Comparison of ENCODE assay signal across 16 cellular contexts in the genomic region with DNA sequence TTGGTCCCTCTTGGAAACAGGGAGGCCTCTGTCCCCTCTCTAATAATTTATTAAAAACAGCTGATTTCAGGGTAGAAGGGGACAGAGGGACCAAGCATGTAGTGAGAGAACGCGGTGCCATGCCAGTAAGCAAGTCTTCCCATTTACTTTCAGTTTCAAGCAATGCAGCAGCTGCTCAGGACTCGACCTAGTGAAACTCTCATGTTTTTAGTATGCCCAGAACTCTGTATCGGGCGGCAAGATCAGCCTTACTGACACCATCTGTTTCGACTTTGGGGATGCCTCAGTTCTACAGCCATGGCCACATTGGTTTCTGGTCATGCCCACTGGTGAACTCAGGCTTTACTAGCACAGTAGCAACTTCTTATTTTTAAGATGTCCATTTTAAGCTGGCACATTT. TPM values are rescaled to one million over a fixed set of nuclear protein-coding genes. Genes with fewer than 3 reads are reported as not detected.
DNase-seq lines count a peak whose midpoint lies in the region; ATAC-seq, FAIRE-seq and TF ChIP-seq lines count a peak whose summit lies in the region.
"Had no signal": no experiment of that assay in that cellular context is flagged by ENCODE, and none has a peak within 500 bp of the region (broad histone marks: within the 10 kb centered on the region; RNA-seq: fewer than 3 reads in every experiment).

No MANE protein-coding gene starts in this region.

- POLR2A ChIA-PET in GM12878 (lab: Charles Lee) = no interaction called here

- H3K27me3 ChIP-seq in GM12878 (replicated peaks in 1 of 2; ENCODE audit: control insufficient read depth in 2 of 2, insufficient read depth in 2 of 2, low read length in 1 of 2) (no peaks in the 10 kb centered on the region), small intestine (ENCODE audit: control insufficient read depth in 2 of 2, insufficient read depth in 2 of 2, low read length in 2 of 2) (no peaks in the 10 kb centered on the region)

- no peaks in the 10 kb centered on the region for H4K20me1 ChIP-seq in GM12878 (ENCODE audit: control insufficient read depth, insufficient read depth)
- H4K20me1 ChIP-seq: BLaER1 had no signal

- no peak for TF ChIP-seq EP300 in GM12878 (IDR thresholded peaks at IDR 0.05; ENCODE audit: borderline replicate concordance in 1 of 2, control insufficient read depth in 1 of 2, low read depth in 2 of 2, low read length in 2 of 2)

- no peak for FAIRE-seq in GM12878 (lab: Jason Lieb, UNC)
- no peak for FAIRE-seq in small intestine (lab: Jason Lieb, UNC)
- FAIRE-seq: RCC 7860 had no signal

- DNase-seq in GM12878 (ENCODE audit: low read depth, low spot score) (peak; percentile 9), small intestine (peak; percentile 29), T-helper 9 cell (no peak), NCI-H1694 treated with DMSO at 0.1 percent for 48 hours (lab: John Stamatoyannopoulos, UW) (no peak)
- no peak for DNase-seq in stimulated activated naive B cell treated with anti-CD40 and anti-IgM and Interleukin-4, amounts not matched to agents 10 μg/mL and 1 μg/mL and 100 μg/mL, for 72 hours
- DNase-seq: H7, NCI-H1092 treated with DMSO at 0.1 percent for 48 hours, NCI-H187, NCI-H446 treated with DMSO at 0.1 percent for 48 hours, NCI-H774, SHP77 treated with DMSO at 0.1 percent for 48 hours had no signal

- in situ Hi-C loops in GM12878 (cut with MboI) = no loop called here

- H3K9ac ChIP-seq in GM12878 (ENCODE audit: control insufficient read depth, insufficient read depth, low read length) = no peak overlapping the region
- H3K9ac ChIP-seq: BLaER1 had no signal

- TF ChIP-seq POLR2A in GM12878 (IDR thresholded peaks at IDR 0.05; ENCODE audit: low read depth, low read length) = no peak

- H3K9me3 ChIP-seq in GM12878 (replicated peaks; ENCODE audit: control insufficient read depth, insufficient read depth, low read length) = no peaks in the 10 kb centered on the region; the same call in 1 of the 3 replicates
- H3K9me3 ChIP-seq in small intestine (ENCODE audit: control insufficient read depth, low read depth) = no peaks in the 10 kb centered on the region

- H3K36me3 Mint-ChIP-seq in stimulated activated naive B cell treated with anti-CD40 and anti-IgM and Interleukin-4, amounts not matched to agents 10 μg/mL and 1 μg/mL and 100 μg/mL, for 72 hours = peaks cover 30 to 40% of the 10 kb centered on the region in 2 donors

- H2AFZ ChIP-seq in GM12878 (ENCODE audit: control insufficient read depth, low read depth, low read length) = no peak overlapping the region

- H3K27ac Mint-ChIP-seq in stimulated activated naive B cell treated with anti-CD40 and anti-IgM and Interleukin-4, amounts not matched to agents 10 μg/mL and 1 μg/mL and 100 μg/mL, for 72 hours = no peak overlapping the region
- H3K27ac Mint-ChIP-seq: T-helper 1 cell treated with Interleukin-12 subunit alpha and Interleukin-12 subunit beta and Interleukin-4 antibody, amounts not matched to agents 30 μg/mL and 1 μg/mL, for 36 hours had no signal

- no peak for TF ChIP-seq CTCF in GM12878 (IDR thresholded peaks at IDR 0.05 in 2 of 3, conservative IDR thresholded peaks at IDR 0.05 in 1 of 3; ENCODE audit: control insufficient read depth in 2 of 3, extremely low read depth in 1 of 3, insufficient read depth in 1 of 3, low read depth in 3 of 3, low read length in 3 of 3)

- no peaks in the 10 kb centered on the region for H3K27me3 Mint-ChIP-seq in stimulated activated naive B cell treated with anti-CD40 and anti-IgM and Interleukin-4, amounts not matched to agents 10 μg/mL and 1 μg/mL and 100 μg/mL, for 72 hours

- no peak overlapping the region for H3K4me2 ChIP-seq in GM12878 (ENCODE audit: control insufficient read depth, insufficient read depth)
- H3K4me2 ChIP-seq: BLaER1 had no signal

- H3K9me3 Mint-ChIP-seq in stimulated activated naive B cell treated with anti-CD40 and anti-IgM and Interleukin-4, amounts not matched to agents 10 μg/mL and 1 μg/mL and 100 μg/mL, for 72 hours = peaks cover 3 to 13% of the 10 kb centered on the region in 2 donors

- H3K4me1 ChIP-seq in GM12878 (ENCODE audit: control insufficient read depth, insufficient read depth, low read length) = no peaks in the 10 kb centered on the region
- no peaks in the 10 kb centered on the region for H3K4me1 ChIP-seq in small intestine (ENCODE audit: control insufficient read depth in 2 of 2, insufficient read depth in 1 of 2, low read depth in 1 of 2, low read length in 1 of 2)
- H3K4me1 ChIP-seq: BLaER1 had no signal

- H3K4me3 Mint-ChIP-seq in stimulated activated naive B cell treated with anti-CD40 and anti-IgM and Interleukin-4, amounts not matched to agents 10 μg/mL and 1 μg/mL and 100 μg/mL, for 72 hours = no peak overlapping the region
- H3K4me3 Mint-ChIP-seq: T-helper 1 cell treated with Interleukin-12 subunit alpha and Interleukin-12 subunit beta and Interleukin-4 antibody, amounts not matched to agents 30 μg/mL and 1 μg/mL, for 36 hours had no signal

- intact Hi-C loops in GM12878 (cut with micrococcal nuclease; ENCODE audit: unreplicated experiment) = no loop called here

- H3K4me1 Mint-ChIP-seq in stimulated activated naive B cell treated with anti-CD40 and anti-IgM and Interleukin-4, amounts not matched to agents 10 μg/mL and 1 μg/mL and 100 μg/mL, for 72 hours = peaks cover 0 to 5% of the 10 kb centered on the region in 2 donors

- H3K79me2 ChIP-seq in GM12878 (ENCODE audit: control insufficient read depth, insufficient read depth, low read length) = no peaks in the 10 kb centered on the region

- H3K27ac ChIP-seq in GM12878 (ENCODE audit: control insufficient read depth, insufficient read depth) (no peak overlapping the region), small intestine (ENCODE audit: low read depth in 1 of 2, low read length in 1 of 2) (no peak overlapping the region)
- H3K27ac ChIP-seq: BLaER1 had no signal

- peak; percentile 53 for ATAC-seq in GM18520 (IDR thresholded peaks at IDR 0.05; ENCODE audit: unreplicated experiment)
- peak; percentile 82 for ATAC-seq in HG02678 (IDR thresholded peaks at IDR 0.05; ENCODE audit: unreplicated experiment)
- peak; percentile 27; the same call in 1 of the 3 replicates for ATAC-seq in GM12878
- ATAC-seq in stimulated activated naive B cell treated with anti-CD40 and anti-IgM and Interleukin-4, amounts not matched to agents 10 μg/mL and 1 μg/mL and 100 μg/mL, for 72 hours (replicated peaks) = no peak

- CTCF ChIA-PET in GM12878 (lab: Yijun Ruan, JAX) = no interaction called here

- no peaks in the 10 kb centered on the region; a peak in 1 of 4 replicates for H3K36me3 ChIP-seq in GM12878 (ENCODE audit: control insufficient read depth in 2 of 2, insufficient read depth in 2 of 2, low read length in 1 of 2)
- H3K36me3 ChIP-seq in small intestine (ENCODE audit: control insufficient read depth in 2 of 2, insufficient read depth in 2 of 2, low read length in 2 of 2) = no peaks in the 10 kb centered on the region
- H3K36me3 ChIP-seq: BLaER1 had no signal

- RAD21 ChIA-PET in GM12878 (lab: Charles Lee; ENCODE audit: unreplicated experiment) = interaction anchor here (1.2 kb wide), 1 partner anchor 23 kb away, joined by 3 read pairs; no protein-coding TSS in a partner anchor

- H3K4me3 ChIP-seq in GM12878 (no peak overlapping the region), small intestine (ENCODE audit: low read depth in 1 of 2, low read length in 2 of 2) (peak overlapping the region in 1 of 2 donors; percentile 17)
- H3K4me3 ChIP-seq: BLaER1 had no signal

- SMC1A ChIA-PET in GM12878 (lab: Charles Lee; ENCODE audit: uncharacterized antibody, unreplicated experiment) = interaction anchor here (1.0 kb wide), 1 partner anchor 10 kb away, joined by 3 read pairs; no protein-coding TSS in a partner anchor

- BruUV-seq in GM12878 (replicated peaks; lab: Mats Ljungman, UMichigan) = no TSS peak

- no peak for TF ChIP-seq RAD21 in GM12878 (IDR thresholded peaks at IDR 0.05; ENCODE audit: insufficient read depth, low read depth, low read length)

- WGBS in GM12878 (ENCODE audit: insufficient coverage, insufficient replicate concordance, low lambda C conversion rate, missing lambda C conversion rate) = 35% methylated on average over 6 of the region's 6 CpGs
- WGBS in small intestine, 3 donors = 23 to 59% (median 55%) methylated on average over 6 of the region's 6 CpGs

TF ChIP-seq in GM12878, 131 proteins besides CTCF, POLR2A, EP300 and RAD21:
- TF ChIP-seq, protein P1, sequence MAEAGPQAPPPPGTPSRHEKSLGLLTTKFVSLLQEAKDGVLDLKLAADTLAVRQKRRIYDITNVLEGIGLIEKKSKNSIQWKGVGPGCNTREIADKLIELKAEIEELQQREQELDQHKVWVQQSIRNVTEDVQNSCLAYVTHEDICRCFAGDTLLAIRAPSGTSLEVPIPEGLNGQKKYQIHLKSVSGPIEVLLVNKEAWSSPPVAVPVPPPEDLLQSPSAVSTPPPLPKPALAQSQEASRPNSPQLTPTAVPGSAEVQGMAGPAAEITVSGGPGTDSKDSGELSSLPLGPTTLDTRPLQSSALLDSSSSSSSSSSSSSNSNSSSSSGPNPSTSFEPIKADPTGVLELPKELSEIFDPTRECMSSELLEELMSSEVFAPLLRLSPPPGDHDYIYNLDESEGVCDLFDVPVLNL (IDR thresholded peaks at IDR 0.05; ENCODE audit: low read depth, low read length) = no peak
- TF ChIP-seq MYB (IDR thresholded peaks at IDR 0.05; ENCODE audit: borderline replicate concordance, low read depth, low read length) (no peak), MEF2A (IDR thresholded peaks at IDR 0.05; ENCODE audit: insufficient read depth, low read depth, low read length) (no peak), STAT1 (conservative IDR thresholded peaks at IDR 0.05) (no peak), STAT3 (IDR thresholded peaks at IDR 0.05; ENCODE audit: low read depth, low read length) (no peak)

RNA-seq across cellular contexts. Expression of a gene that starts 40.6 kb away (rescaled TPM):
- 18.0 and 20.0 TPM in 2 replicates for total RNA-seq in GM12878 (2013; cell fraction: nucleolus; rRNA removed)
- 5.1 and 5.2 TPM in 2 replicates for total RNA-seq in GM12878 (2014; rRNA removed)
- total RNA-seq in GM12878 (2014; rRNA removed; fragmentation: Illumina TruSeq; extraction: Trizol) = 5.4 and 5.9 TPM in 2 replicates
- total RNA-seq in GM12878 (2021) = 7.2 and 7.5 TPM in 2 replicates
- polyA plus RNA-seq in GM12878 (2011; ENCODE audit: low read depth) = 2.4 TPM
- polyA plus RNA-seq in GM12878 (2011; rRNA removed) = 5.5 and 6.1 TPM in 2 replicates
- polyA plus RNA-seq in GM12878 (2011; cell fraction: cytosol; rRNA removed) = 3.2 and 4.4 TPM in 2 replicates
- 6.3 and 6.8 TPM in 2 replicates for polyA plus RNA-seq in GM12878 (2011; cell fraction: nucleus; rRNA removed)
- 2.1 and 3.5 TPM in 2 replicates for polyA plus RNA-seq in GM12878 (2012)
- 4.3 and 4.9 TPM in 2 replicates for polyA plus RNA-seq in GM12878 (2014; fragmentation: Illumina TruSeq; extraction: Trizol)
- 1 to 10 TPM; 3.4 to 4.3 TPM for polyA plus RNA-seq in GM12878 (2014; fragmentation: Nextera tagmentation; extraction: Ambion mirVana)
- polyA plus RNA-seq in GM12878 (2014; rRNA removed) = 2.6 and 4.4 TPM in 2 replicates
- 1 to 10 TPM; 3.8 to 4.1 TPM for polyA plus RNA-seq in GM12878 (2016; fragmentation: Nextera tagmentation; extraction: Ambion mirVana)
- 9.4 and 13.3 TPM in 2 replicates for polyA minus RNA-seq in GM12878 (2011; rRNA and poly(A)+ RNA removed)
- polyA minus RNA-seq in GM12878 (2011; cell fraction: cytosol; rRNA and poly(A)+ RNA removed) = 2.8 and 3.7 TPM in 2 replicates
- 5.7 and 10.4 TPM in 2 replicates for polyA minus RNA-seq in GM12878 (2011; cell fraction: nucleus; rRNA and poly(A)+ RNA removed)
- 1 to 10 TPM in 2 of 3 donors, under 1 TPM in 1; 0.54 to 2.5 (median 1.5) TPM for polyA plus RNA-seq in small intestine

Comparison
In these comparisons a context has a peak if more than half of its experiments do, and no peak if none do; other contexts are left out.
1. ATAC-seq: peak in GM18520 (single experiment), HG02678 (single experiment) and GM12878 (single experiment); none in stimulated activated naive B cell treated with anti-CD40 and anti-IgM and Interleukin-4, amounts not matched to agents 10 μg/mL and 1 μg/mL and 100 μg/mL, for 72 hours (0 of 2).
2. DNase-seq: peak in GM12878 (single experiment) and small intestine (single experiment); none in T-helper 9 cell (single experiment), NCI-H1694 treated with DMSO at 0.1 percent for 48 hours (single experiment) and stimulated activated naive B cell treated with anti-CD40 and anti-IgM and Interleukin-4, amounts not matched to agents 10 μg/mL and 1 μg/mL and 100 μg/mL, for 72 hours (single experiment).